ENCODE assay signal across 22 cellular contexts in the genomic region with DNA sequence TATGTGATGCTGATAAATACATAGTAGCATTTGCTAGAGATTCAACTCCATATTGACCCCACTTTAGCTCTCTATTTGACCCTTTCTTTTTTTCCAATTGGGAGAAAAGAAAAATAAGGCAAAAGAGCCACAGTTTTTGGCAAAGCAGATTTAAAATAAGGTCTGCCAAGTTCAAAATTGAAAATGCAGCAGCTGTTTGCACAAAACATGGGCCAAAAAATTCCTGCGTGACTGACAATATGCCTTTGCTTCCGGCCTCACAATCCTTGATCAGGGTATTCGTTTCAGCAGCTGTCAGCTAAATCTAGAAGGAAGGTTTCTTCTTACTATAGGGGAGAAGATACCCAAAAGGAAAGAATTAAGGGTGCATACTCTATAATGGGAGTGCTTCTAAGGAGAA.
DNase-seq lines count a peak whose midpoint lies in the region; TF ChIP-seq lines count a peak whose summit lies in the region.
"Had no signal": no experiment of that assay in that cellular context is flagged by ENCODE, and none has a peak within 500 bp of the region (broad histone marks: within the 10 kb centered on the region; RNA-seq: fewer than 3 reads in every experiment).

No MANE protein-coding gene starts in this region.

- H3K9me3 ChIP-seq in fibroblast of lung (ENCODE audit: control insufficient read depth, insufficient read depth, low read depth, low read length) (no peaks in the 10 kb centered on the region), osteoblast (ENCODE audit: low read depth, low read length) (no peaks in the 10 kb centered on the region)
- H3K9me3 ChIP-seq: spleen, testis had no signal

- H3K27me3 ChIP-seq in fibroblast of lung (ENCODE audit: control insufficient read depth, insufficient read depth, low read length) = no peaks in the 10 kb centered on the region
- H3K27me3 ChIP-seq in osteoblast (ENCODE audit: insufficient read depth, low read length) = no peaks in the 10 kb centered on the region
- H3K27me3 ChIP-seq: spleen, testis had no signal

- H3K4me3 ChIP-seq in fibroblast of lung (replicated peaks in 1 of 4; ENCODE audit: control extremely low read depth in 1 of 4, insufficient read depth in 1 of 4, low read depth in 3 of 4, low read length in 4 of 4) = no peak overlapping the region
- H3K4me3 ChIP-seq in osteoblast (ENCODE audit: insufficient read depth, low read length) = no peak overlapping the region
- H3K4me3 ChIP-seq: spleen, testis had no signal

- H3K4me2 ChIP-seq in fibroblast of lung (ENCODE audit: extremely low read depth, insufficient read depth, low read length) = no peak overlapping the region
- no peak overlapping the region for H3K4me2 ChIP-seq in osteoblast (ENCODE audit: insufficient read depth, low read length)

- H3K4me1 ChIP-seq in fibroblast of lung (ENCODE audit: control insufficient read depth, extremely low read depth, insufficient read depth, low read length) = peaks cover 7% of the 10 kb centered on the region
- H3K4me1 ChIP-seq in osteoblast (ENCODE audit: insufficient read depth, low read length) = peaks cover 32% of the 10 kb centered on the region
- H3K4me1 ChIP-seq: spleen had no signal

- no peak overlapping the region for H2AFZ ChIP-seq in fibroblast of lung (ENCODE audit: low read length)
- H2AFZ ChIP-seq in osteoblast (ENCODE audit: low read length) = no peak overlapping the region

- TF ChIP-seq CTCF in fibroblast of lung (conservative IDR thresholded peaks at IDR 0.05 in 1 of 2, IDR thresholded peaks at IDR 0.05 in 1 of 2; ENCODE audit: low read depth in 1 of 2, low read length in 2 of 2) (no peak), osteoblast (IDR thresholded peaks at IDR 0.05; ENCODE audit: extremely low read depth, low read depth, low read length) (no peak)

- H3K9ac ChIP-seq in fibroblast of lung (ENCODE audit: insufficient read depth, low read length) = no peak overlapping the region

- H3K27ac ChIP-seq in fibroblast of lung (ENCODE audit: insufficient read depth, low read length) (no peak overlapping the region), osteoblast (ENCODE audit: low read depth, low read length) (peak overlapping the region; percentile 17)
- H3K27ac ChIP-seq: spleen, testis had no signal

- H3K79me2 ChIP-seq in fibroblast of lung (ENCODE audit: control insufficient read depth, insufficient read depth, low read length) (no peaks in the 10 kb centered on the region), osteoblast (ENCODE audit: insufficient read depth, low read length) (peaks cover 21% of the 10 kb centered on the region)

- H3K36me3 ChIP-seq in fibroblast of lung (ENCODE audit: control insufficient read depth, insufficient read depth, low read length) (no peaks in the 10 kb centered on the region), osteoblast (ENCODE audit: insufficient read depth, low read length) (peaks cover 28% of the 10 kb centered on the region)
- H3K36me3 ChIP-seq: spleen had no signal

- H4K20me1 ChIP-seq in fibroblast of lung (ENCODE audit: control insufficient read depth, extremely low read depth, insufficient read depth, low read length) (no peaks in the 10 kb centered on the region), osteoblast (ENCODE audit: insufficient read depth, low read length) (no peaks in the 10 kb centered on the region)

- peak; percentile 87 for DNase-seq in DMS 273 (lab: John Stamatoyannopoulos, UW; ENCODE audit: unreplicated experiment)
- DNase-seq in NCI-H2171 treated with DMSO at 0.1 percent for 48 hours (lab: John Stamatoyannopoulos, UW) = peak; percentile 81
- DNase-seq in fibroblast of lung (ENCODE audit: low read depth in 2 of 2) = peak; percentile 31 to 37
- no peak for DNase-seq in osteoblast (ENCODE audit: insufficient read length, low spot score, missing footprints)
- DNase-seq in AML-193 (lab: John Stamatoyannopoulos, UW) = no peak
- no peak for DNase-seq in activated CD4-positive, alpha-beta T cell treated with anti-CD3 and anti-CD28 coated beads, Interleukin-2, amount 50 U/mL, for 4 hours
- DNase-seq in activated T-cell treated with anti-CD3 and anti-CD28 coated beads, Interleukin-2, amount 50 U/mL, for 48 hours = no peak
- DNase-seq in cerebellar cortex (ENCODE audit: low spot score) = no peak
- DNase-seq: activated B cell treated with CpG ODN at 0.5 μM for 24 hours; activated CD4-positive, alpha-beta memory T cell treated with anti-CD3 and anti-CD28 coated beads for 36 hours; activated CD8-positive, alpha-beta memory T cell treated with anti-CD3 and anti-CD28 coated beads, Interleukin-2, amount 50 U/mL, for 48 hours; activated naive CD8-positive, alpha-beta T cell treated with anti-CD3 and anti-CD28 coated beads for 36 hours; cerebellar nuclear complex; DND-41; H7; KBM-7; NCI-H187; NCI-H748 treated with DMSO at 0.1 percent for 48 hours; spleen; stimulated activated CD4-positive, alpha-beta T cell treated with anti-CD3 and anti-CD28 coated beads, Interleukin-4, amount 100 ng/mL, for 24 hours; stimulated activated naive B cell treated with anti-CD40 and anti-IgM and Interleukin-4, amounts not matched to agents 10 μg/mL and 1 μg/mL and 100 μg/mL, for 72 hours; testis had no signal

Comparison
In these comparisons a context has a peak if more than half of its experiments do, and no peak if none do; other contexts are left out.
1. DNase-seq: peak in DMS 273 (single experiment), NCI-H2171 treated with DMSO at 0.1 percent for 48 hours (single experiment) and fibroblast of lung (2 of 2); none in osteoblast (single experiment), AML-193 (0 of 2), activated CD4-positive, alpha-beta T cell treated with anti-CD3 and anti-CD28 coated beads, Interleukin-2, amount 50 U/mL, for 4 hours (0 of 2), activated T-cell treated with anti-CD3 and anti-CD28 coated beads, Interleukin-2, amount 50 U/mL, for 48 hours (0 of 2) and cerebellar cortex (single experiment).